29 cellular contexts compared by ENCODE assay signal in the genomic region with DNA sequence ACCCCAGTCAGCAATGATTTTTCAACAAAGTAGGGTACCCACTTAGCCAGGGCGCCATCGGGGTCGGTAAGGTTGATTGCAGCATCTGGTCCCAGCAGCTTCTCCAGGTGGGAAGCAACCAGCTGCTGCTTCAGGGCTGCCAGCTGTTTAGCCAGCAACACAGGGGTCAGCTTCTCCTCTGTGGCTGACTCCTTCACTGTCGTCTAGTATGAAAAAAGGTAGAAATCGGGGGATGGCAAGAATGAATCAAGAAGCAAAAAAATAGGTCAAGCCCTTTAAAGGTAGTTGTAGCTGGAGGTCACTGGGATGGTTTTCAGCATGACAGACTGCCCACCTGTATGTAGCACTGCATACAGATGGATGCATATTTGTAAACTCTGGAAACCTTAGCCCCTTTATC.
"Had no signal": no experiment of that assay in that cellular context is flagged by ENCODE, and none has a peak within 500 bp of the region (broad histone marks: within the 10 kb centered on the region; RNA-seq: fewer than 3 reads in every experiment).

No MANE protein-coding gene starts in this region.

- H3K9me3 ChIP-seq: left ventricle myocardium inferior, neutrophil, right atrium auricular region, right lobe of liver, stomach, testis, thyroid gland, transverse colon, upper lobe of right lung had no signal

- H3K36me3 ChIP-seq: neural progenitor cell had no signal

- H3K27ac ChIP-seq: left ventricle myocardium inferior, neural progenitor cell, neutrophil, parathyroid adenoma, right atrium auricular region, right lobe of liver, testis, thyroid gland, upper lobe of right lung had no signal

- DNase-seq: hypothalamus; immature natural killer cell; kidney; left colon; left ventricle myocardium inferior; mesendoderm; naive B cell; natural killer cell; nephron progenitor cell; occipital lobe; right lobe of liver; stimulated activated CD4-positive, alpha-beta T cell treated with anti-CD3 and anti-CD28 coated beads, Interleukin-12 subunit alpha, Interleukin-12 subunit beta, amount 100 ng/mL, for 4 hours; stimulated activated CD4-positive, alpha-beta T cell treated with anti-CD3 and anti-CD28 coated beads, Interleukin-15, amount 100 ng/mL, for 24 hours; stimulated activated CD4-positive, alpha-beta T cell treated with anti-CD3 and anti-CD28 coated beads, Interleukin-2, amount 100 ng/mL, for 24 hours; stimulated activated CD4-positive, alpha-beta T cell treated with anti-CD3 and anti-CD28 coated beads, Interleukin-4, amount 100 ng/mL, for 1 hour; stimulated activated naive B cell treated with anti-CD40 and anti-IgM and Interleukin-4, amounts not matched to agents 10 μg/mL and 1 μg/mL and 100 μg/mL, for 72 hours; stimulated activated naive CD8-positive, alpha-beta T cell treated with anti-CD3 and anti-CD28 coated beads, Interleukin-15, Interleukin-2, amounts not matched to agents 100 U/mL and 50 U/mL, for 24 hours; stomach; testis; thyroid gland; transverse colon; upper lobe of right lung had no signal

- H3K4me1 ChIP-seq: neural progenitor cell, parathyroid adenoma, right atrium auricular region, right lobe of liver, testis, upper lobe of right lung had no signal

- H3K9me3 Mint-ChIP-seq: immature natural killer cell; mesothelial cell of epicardium; naive B cell; natural killer cell; nephron progenitor cell; neural progenitor cell; stimulated activated naive B cell treated with anti-CD40 and anti-IgM and Interleukin-4, amounts not matched to agents 10 μg/mL and 1 μg/mL and 100 μg/mL, for 72 hours had no signal

- H3K4me3 Mint-ChIP-seq: immature natural killer cell; mesothelial cell of epicardium; naive B cell; natural killer cell; nephron progenitor cell; neural progenitor cell; stimulated activated naive B cell treated with anti-CD40 and anti-IgM and Interleukin-4, amounts not matched to agents 10 μg/mL and 1 μg/mL and 100 μg/mL, for 72 hours had no signal

- H3K27ac Mint-ChIP-seq: immature natural killer cell, mesothelial cell of epicardium, natural killer cell, nephron progenitor cell, neural progenitor cell, progenitor cell of endocrine pancreas had no signal

- H3K27me3 ChIP-seq: neural progenitor cell, neutrophil, right atrium auricular region, right lobe of liver, stomach, testis, thyroid gland, transverse colon, upper lobe of right lung had no signal

- H3K4me3 ChIP-seq: left ventricle myocardium inferior, lung, neural progenitor cell, right atrium auricular region, right lobe of liver, stomach, testis, thyroid gland, transverse colon, upper lobe of right lung had no signal

- H3K27me3 Mint-ChIP-seq: naive B cell; progenitor cell of endocrine pancreas; stimulated activated naive B cell treated with anti-CD40 and anti-IgM and Interleukin-4, amounts not matched to agents 10 μg/mL and 1 μg/mL and 100 μg/mL, for 72 hours had no signal

- H3K4me1 Mint-ChIP-seq: immature natural killer cell, mesothelial cell of epicardium had no signal
